In genomic region chr10:44492678-44493077, GRCh38 we compare ENCODE assay signal across 1 cellular context.
TF ChIP-seq lines count a peak whose summit lies in the region.

No MANE protein-coding gene starts in this region.

TF ChIP-seq in GM23338, 12 proteins besides CTCF, POLR2A, EP300 and RAD21 (continued from another document):
- TF ChIP-seq, protein P1, sequence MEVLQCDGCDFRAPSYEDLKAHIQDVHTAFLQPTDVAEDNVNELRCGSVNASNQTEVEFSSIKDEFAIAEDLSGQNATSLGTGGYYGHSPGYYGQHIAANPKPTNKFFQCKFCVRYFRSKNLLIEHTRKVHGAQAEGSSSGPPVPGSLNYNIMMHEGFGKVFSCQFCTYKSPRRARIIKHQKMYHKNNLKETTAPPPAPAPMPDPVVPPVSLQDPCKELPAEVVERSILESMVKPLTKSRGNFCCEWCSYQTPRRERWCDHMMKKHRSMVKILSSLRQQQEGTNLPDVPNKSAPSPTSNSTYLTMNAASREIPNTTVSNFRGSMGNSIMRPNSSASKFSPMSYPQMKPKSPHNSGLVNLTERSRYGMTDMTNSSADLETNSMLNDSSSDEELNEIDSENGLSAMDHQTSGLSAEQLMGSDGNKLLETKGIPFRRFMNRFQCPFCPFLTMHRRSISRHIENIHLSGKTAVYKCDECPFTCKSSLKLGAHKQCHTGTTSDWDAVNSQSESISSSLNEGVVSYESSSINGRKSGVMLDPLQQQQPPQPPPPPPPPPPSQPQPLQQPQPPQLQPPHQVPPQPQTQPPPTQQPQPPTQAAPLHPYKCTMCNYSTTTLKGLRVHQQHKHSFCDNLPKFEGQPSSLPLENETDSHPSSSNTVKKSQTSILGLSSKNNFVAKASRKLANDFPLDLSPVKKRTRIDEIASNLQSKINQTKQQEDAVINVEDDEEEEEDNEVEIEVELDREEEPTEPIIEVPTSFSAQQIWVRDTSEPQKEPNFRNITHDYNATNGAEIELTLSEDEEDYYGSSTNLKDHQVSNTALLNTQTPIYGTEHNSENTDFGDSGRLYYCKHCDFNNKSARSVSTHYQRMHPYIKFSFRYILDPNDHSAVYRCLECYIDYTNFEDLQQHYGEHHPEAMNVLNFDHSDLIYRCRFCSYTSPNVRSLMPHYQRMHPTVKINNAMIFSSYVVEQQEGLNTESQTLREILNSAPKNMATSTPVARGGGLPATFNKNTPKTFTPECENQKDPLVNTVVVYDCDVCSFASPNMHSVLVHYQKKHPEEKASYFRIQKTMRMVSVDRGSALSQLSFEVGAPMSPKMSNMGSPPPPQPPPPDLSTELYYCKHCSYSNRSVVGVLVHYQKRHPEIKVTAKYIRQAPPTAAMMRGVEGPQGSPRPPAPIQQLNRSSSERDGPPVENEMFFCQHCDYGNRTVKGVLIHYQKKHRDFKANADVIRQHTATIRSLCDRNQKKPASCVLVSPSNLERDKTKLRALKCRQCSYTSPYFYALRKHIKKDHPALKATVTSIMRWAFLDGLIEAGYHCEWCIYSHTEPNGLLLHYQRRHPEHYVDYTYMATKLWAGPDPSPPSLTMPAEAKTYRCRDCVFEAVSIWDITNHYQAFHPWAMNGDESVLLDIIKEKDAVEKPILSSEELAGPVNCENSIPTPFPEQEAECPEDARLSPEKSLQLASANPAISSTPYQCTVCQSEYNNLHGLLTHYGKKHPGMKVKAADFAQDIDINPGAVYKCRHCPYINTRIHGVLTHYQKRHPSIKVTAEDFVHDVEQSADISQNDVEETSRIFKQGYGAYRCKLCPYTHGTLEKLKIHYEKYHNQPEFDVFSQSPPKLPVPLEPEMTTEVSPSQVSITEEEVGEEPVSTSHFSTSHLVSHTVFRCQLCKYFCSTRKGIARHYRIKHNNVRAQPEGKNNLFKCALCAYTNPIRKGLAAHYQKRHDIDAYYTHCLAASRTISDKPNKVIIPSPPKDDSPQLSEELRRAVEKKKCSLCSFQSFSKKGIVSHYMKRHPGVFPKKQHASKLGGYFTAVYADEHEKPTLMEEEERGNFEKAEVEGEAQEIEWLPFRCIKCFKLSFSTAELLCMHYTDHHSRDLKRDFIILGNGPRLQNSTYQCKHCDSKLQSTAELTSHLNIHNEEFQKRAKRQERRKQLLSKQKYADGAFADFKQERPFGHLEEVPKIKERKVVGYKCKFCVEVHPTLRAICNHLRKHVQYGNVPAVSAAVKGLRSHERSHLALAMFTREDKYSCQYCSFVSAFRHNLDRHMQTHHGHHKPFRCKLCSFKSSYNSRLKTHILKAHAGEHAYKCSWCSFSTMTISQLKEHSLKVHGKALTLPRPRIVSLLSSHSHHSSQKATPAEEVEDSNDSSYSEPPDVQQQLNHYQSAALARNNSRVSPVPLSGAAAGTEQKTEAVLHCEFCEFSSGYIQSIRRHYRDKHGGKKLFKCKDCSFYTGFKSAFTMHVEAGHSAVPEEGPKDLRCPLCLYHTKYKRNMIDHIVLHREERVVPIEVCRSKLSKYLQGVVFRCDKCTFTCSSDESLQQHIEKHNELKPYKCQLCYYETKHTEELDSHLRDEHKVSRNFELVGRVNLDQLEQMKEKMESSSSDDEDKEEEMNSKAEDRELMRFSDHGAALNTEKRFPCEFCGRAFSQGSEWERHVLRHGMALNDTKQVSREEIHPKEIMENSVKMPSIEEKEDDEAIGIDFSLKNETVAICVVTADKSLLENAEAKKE (CRISPR knock-in tag; IDR thresholded peaks at IDR 0.05) = no peak
- TF ChIP-seq STAT1 (IDR thresholded peaks at IDR 0.05; ENCODE audit: unreplicated experiment) (no peak), NANOG (IDR thresholded peaks at IDR 0.05; ENCODE audit: borderline replicate concordance) (no peak), JUNB (IDR thresholded peaks at IDR 0.05; ENCODE audit: unreplicated experiment) (no peak), POLR2AphosphoS5 (IDR thresholded peaks at IDR 0.05; ENCODE audit: low read depth) (no peak), EZH2phosphoT487 (IDR thresholded peaks at IDR 0.05; ENCODE audit: unreplicated experiment) (no peak)
